ENCODE assay signal across 9 cellular contexts in the genomic region with DNA sequence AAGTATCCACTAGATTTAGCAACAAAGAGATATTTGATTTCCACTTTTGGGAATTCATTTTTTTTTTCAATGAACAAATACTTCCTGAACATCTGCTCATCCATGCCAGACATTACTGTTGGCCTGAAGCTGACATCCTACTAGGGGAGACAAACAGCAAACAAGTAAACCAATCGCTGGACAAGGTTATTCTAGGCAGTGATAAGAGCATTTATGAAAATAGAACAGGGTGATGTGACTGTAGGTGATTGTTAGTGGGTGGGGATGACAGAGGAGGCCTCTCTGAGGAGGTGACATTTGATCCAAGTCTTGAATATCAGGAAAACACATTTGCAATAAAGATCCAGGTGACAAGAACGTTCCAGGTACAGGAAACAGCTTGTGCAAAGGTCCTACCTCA.
"Had no signal": no experiment of that assay in that cellular context is flagged by ENCODE, and none has a peak within 500 bp of the region (broad histone marks: within the 10 kb centered on the region; RNA-seq: fewer than 3 reads in every experiment).

No MANE protein-coding gene starts in this region.

- ATAC-seq: HCT116, K562 had no signal

- H3K27ac ChIP-seq: GM23248, HL-60 had no signal

- H3K4me3 ChIP-seq: GM23248, HAP-1, K562 had no signal

- H3K9me3 ChIP-seq: HAP-1 had no signal

- FAIRE-seq: K562 had no signal

- H3K4me1 ChIP-seq: HAP-1 had no signal

- H3K36me3 ChIP-seq: HAP-1 had no signal

- DNase-seq: GOT3, H7, HFFc6, IMR-90 had no signal
